8 cellular contexts compared by ENCODE assay signal in genomic region chr6:53066059-53066406, GRCh38. TPM values are rescaled to one million over a fixed set of nuclear protein-coding genes. Genes with fewer than 3 reads are reported as not detected.
DNase-seq lines count a peak whose midpoint lies in the region; ATAC-seq and TF ChIP-seq lines count a peak whose summit lies in the region.

No MANE protein-coding gene starts in this region.

- intact Hi-C loops in left ventricle myocardium superior (cut with micrococcal nuclease), result no loop called here

- no peaks in the 10 kb centered on the region for H3K27me3 ChIP-seq in ACC112 (ENCODE audit: insufficient read depth, low read length)

- 0 out of 2 replicates have a peak, but pooled peaks cover 7% of the 10 kb centered on the region for H3K36me3 ChIP-seq in ACC112 (ENCODE audit: insufficient read depth, low read length)

- no peak overlapping the region for H3K27ac ChIP-seq in ACC112 (ENCODE audit: low read depth, low read length)

- H2AFZ ChIP-seq in ACC112 (ENCODE audit: low read length, unreplicated experiment), result peak overlapping the region; percentile 90

- H3K4me1 ChIP-seq in ACC112 (ENCODE audit: control insufficient read depth, insufficient read depth, low read length, unreplicated experiment), result peaks cover 22% of the 10 kb centered on the region

- in situ Hi-C loops in SK-MEL-5 (cut with HindIII; ENCODE audit: low pct_unique_long_range_greater_than_20kb, low sequenced_read_pairs), result no loop called here

- peaks cover 45% of the 10 kb centered on the region for H3K79me2 ChIP-seq in ACC112 (ENCODE audit: control insufficient read depth, insufficient read depth, low read length, unreplicated experiment)

- H3K4me3 ChIP-seq in ACC112 (ENCODE audit: low read depth, low read length), result peak overlapping the region; percentile 86

- ATAC-seq in left ventricle myocardium superior, result peak; percentile 4
- ATAC-seq in HG03521 (IDR thresholded peaks at IDR 0.05; ENCODE audit: unreplicated experiment), result no peak
- ATAC-seq in GM19395 (IDR thresholded peaks at IDR 0.05; ENCODE audit: unreplicated experiment), result no peak

- TF ChIP-seq CTCF in GM20000 (IDR thresholded peaks at IDR 0.05; ENCODE audit: extremely low read depth, missing control alignments), result no peak

- peak; percentile 22 for DNase-seq in GM20000 (ENCODE audit: low spot score)
- peak; percentile 21 for DNase-seq in SK-MEL-5 (ENCODE audit: low read depth, low spot score)
- peak in 37 of 58 donors; percentile 12 to 68 (median 41) for DNase-seq in anterior cingulate cortex (lab: John Stamatoyannopoulos, UW)
- DNase-seq in left ventricle myocardium superior, result peak; percentile 67
- peak; percentile 42 for DNase-seq in pons (ENCODE audit: low spot score)

RNA-seq across cellular contexts. Expression of gene FBXO9, which starts 0.8 kb away (rescaled TPM):
- total RNA-seq in SK-MEL-5 (2014; rRNA removed; shearing (Covaris generic)), result 51.3 and 51.7 TPM in 2 replicates
- polyA plus RNA-seq in SK-MEL-5 (2015; cell fraction: cytosol; rRNA removed), result 53.3 and 57.4 TPM in 2 replicates
- 338 and 410 TPM in 2 replicates for polyA plus RNA-seq in SK-MEL-5 (2015; cell fraction: nucleus; rRNA removed)
- 54.9 TPM for total RNA-seq in left ventricle myocardium superior

RNA-seq across cellular contexts. Expression of gene CILK1, which starts 4.4 kb away (rescaled TPM):
- 33.5 and 35.2 TPM in 2 replicates for total RNA-seq in SK-MEL-5 (2014; rRNA removed; shearing (Covaris generic))
- 26.0 and 36.6 TPM in 2 replicates for polyA plus RNA-seq in SK-MEL-5 (2015; cell fraction: cytosol; rRNA removed)
- 18.1 and 21.1 TPM in 2 replicates for polyA plus RNA-seq in SK-MEL-5 (2015; cell fraction: nucleus; rRNA removed)
- total RNA-seq in left ventricle myocardium superior, result 7.5 TPM
